Comparison of ENCODE assay signal across 23 cellular contexts in the genomic region with DNA sequence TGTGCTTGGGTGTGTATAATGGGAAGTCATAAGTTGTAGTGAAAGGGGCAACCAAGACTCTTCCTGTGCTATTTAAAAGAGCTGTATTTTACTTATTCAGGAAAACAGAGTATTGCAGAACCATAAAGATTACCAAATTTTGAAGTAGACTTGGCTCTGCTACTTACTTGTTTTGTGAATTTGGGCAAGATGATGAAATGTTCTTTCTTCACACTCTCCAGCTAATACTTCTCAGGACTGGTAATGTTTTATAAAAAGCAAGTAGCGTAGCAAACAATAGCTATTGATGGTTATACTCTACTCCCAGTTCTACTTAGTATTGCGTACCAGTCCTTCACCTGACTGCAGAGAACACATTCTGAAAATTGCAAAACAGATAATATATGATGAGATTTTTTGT.
DNase-seq lines count a peak whose midpoint lies in the region; ATAC-seq and TF ChIP-seq lines count a peak whose summit lies in the region.
"Had no signal": no experiment of that assay in that cellular context is flagged by ENCODE, and none has a peak within 500 bp of the region (broad histone marks: within the 10 kb centered on the region; RNA-seq: fewer than 3 reads in every experiment).

No MANE protein-coding gene starts in this region.

- no peak overlapping the region for H3K4me3 Mint-ChIP-seq in stimulated activated effector memory CD8-positive, alpha-beta T cell treated with anti-CD3 and anti-CD28 coated beads, Interleukin-12 subunit alpha, Interleukin-12 subunit beta, amount 100 ng/mL, for 72 hours
- H3K4me3 Mint-ChIP-seq in stimulated activated naive B cell treated with anti-CD40 and anti-IgM and Interleukin-4, amounts not matched to agents 10 μg/mL and 1 μg/mL and 100 μg/mL, for 72 hours = no peak overlapping the region
- H3K4me3 Mint-ChIP-seq: H9, HFFc6 had no signal

- H3K9ac ChIP-seq in Karpas-422 (ENCODE audit: low read length) = no peak overlapping the region

- intact Hi-C loops in Right ventricle myocardium inferior (cut with DNase I) = no loop called here

- H3K4me1 Mint-ChIP-seq in stimulated activated effector memory CD8-positive, alpha-beta T cell treated with anti-CD3 and anti-CD28 coated beads, Interleukin-12 subunit alpha, Interleukin-12 subunit beta, amount 100 ng/mL, for 72 hours = peaks cover 49% of the 10 kb centered on the region
- H3K4me1 Mint-ChIP-seq in stimulated activated naive B cell treated with anti-CD40 and anti-IgM and Interleukin-4, amounts not matched to agents 10 μg/mL and 1 μg/mL and 100 μg/mL, for 72 hours = peaks cover 14 to 21% of the 10 kb centered on the region in 2 donors
- H3K4me1 Mint-ChIP-seq: H9 had no signal

- H3K36me3 ChIP-seq in right atrium auricular region = no peaks in the 10 kb centered on the region
- H3K36me3 ChIP-seq in Karpas-422 (ENCODE audit: insufficient read depth, low read length) = no peaks in the 10 kb centered on the region
- H3K36me3 ChIP-seq: BE2C, MG63, SJCRH30 had no signal

- H3K4me3 ChIP-seq in right atrium auricular region (no peak overlapping the region), Karpas-422 (ENCODE audit: low read length) (no peak overlapping the region), fibroblast of the aortic adventitia (ENCODE audit: low read depth, low read length) (no peak overlapping the region)
- H3K4me3 ChIP-seq: MG63, PC-9, SJCRH30 had no signal

- no peaks in the 10 kb centered on the region for H3K9me3 ChIP-seq in right atrium auricular region
- no peaks in the 10 kb centered on the region for H3K9me3 ChIP-seq in Karpas-422 (ENCODE audit: low read length)
- H3K9me3 ChIP-seq: BE2C, MG63, SJCRH30 had no signal

- H3K36me3 Mint-ChIP-seq in stimulated activated effector memory CD8-positive, alpha-beta T cell treated with anti-CD3 and anti-CD28 coated beads, Interleukin-12 subunit alpha, Interleukin-12 subunit beta, amount 100 ng/mL, for 72 hours = peaks cover 11% of the 10 kb centered on the region
- H3K36me3 Mint-ChIP-seq in stimulated activated naive B cell treated with anti-CD40 and anti-IgM and Interleukin-4, amounts not matched to agents 10 μg/mL and 1 μg/mL and 100 μg/mL, for 72 hours = peaks cover 29 to 31% of the 10 kb centered on the region in 2 donors

- no peaks in the 10 kb centered on the region for H3K9me3 Mint-ChIP-seq in stimulated activated effector memory CD8-positive, alpha-beta T cell treated with anti-CD3 and anti-CD28 coated beads, Interleukin-12 subunit alpha, Interleukin-12 subunit beta, amount 100 ng/mL, for 72 hours
- H3K9me3 Mint-ChIP-seq in stimulated activated naive B cell treated with anti-CD40 and anti-IgM and Interleukin-4, amounts not matched to agents 10 μg/mL and 1 μg/mL and 100 μg/mL, for 72 hours = no peaks in the 10 kb centered on the region
- H3K9me3 Mint-ChIP-seq: H9, HFFc6 had no signal

- no peak overlapping the region for H3K4me2 ChIP-seq in Karpas-422 (ENCODE audit: low read depth, low read length, poor library complexity, severe bottlenecking)
- H3K4me2 ChIP-seq: PC-9 had no signal

- no peaks in the 10 kb centered on the region for H3K79me2 ChIP-seq in Karpas-422 (ENCODE audit: low read length)

- ATAC-seq in Right ventricle myocardium inferior (peak; percentile 57), HG03045 (IDR thresholded peaks at IDR 0.05; ENCODE audit: unreplicated experiment) (no peak)
- ATAC-seq in stimulated activated effector memory CD8-positive, alpha-beta T cell treated with anti-CD3 and anti-CD28 coated beads, Interleukin-12 subunit alpha, Interleukin-12 subunit beta, amount 100 ng/mL, for 72 hours = no peak
- no peak for ATAC-seq in stimulated activated naive B cell treated with anti-CD40 and anti-IgM and Interleukin-4, amounts not matched to agents 10 μg/mL and 1 μg/mL and 100 μg/mL, for 72 hours (replicated peaks)

- no peaks in the 10 kb centered on the region for H3K9me2 ChIP-seq in Karpas-422 (replicated peaks; ENCODE audit: insufficient read depth, low read length)

- H3K27ac Mint-ChIP-seq in stimulated activated effector memory CD8-positive, alpha-beta T cell treated with anti-CD3 and anti-CD28 coated beads, Interleukin-12 subunit alpha, Interleukin-12 subunit beta, amount 100 ng/mL, for 72 hours = peak overlapping the region; percentile 64
- H3K27ac Mint-ChIP-seq in stimulated activated naive B cell treated with anti-CD40 and anti-IgM and Interleukin-4, amounts not matched to agents 10 μg/mL and 1 μg/mL and 100 μg/mL, for 72 hours = no peak overlapping the region
- H3K27ac Mint-ChIP-seq: H9, HFFc6 had no signal

- DNase-seq in Right ventricle myocardium inferior (ENCODE audit: missing footprints) = no peak
- DNase-seq in right atrium auricular region (ENCODE audit: low spot score) = no peak
- DNase-seq in Karpas-422 = peak; percentile 32
- DNase-seq in fibroblast of the aortic adventitia (ENCODE audit: low read depth) = peak; percentile 11
- no peak for DNase-seq in stimulated activated effector memory CD8-positive, alpha-beta T cell treated with anti-CD3 and anti-CD28 coated beads, Interleukin-12 subunit alpha, Interleukin-12 subunit beta, amount 100 ng/mL, for 72 hours (ENCODE audit: low spot score in 2 of 2)
- DNase-seq in NCI-H2196 treated with DMSO at 0.1 percent for 48 hours (lab: John Stamatoyannopoulos, UW; ENCODE audit: unreplicated experiment) = no peak
- no peak for DNase-seq in stimulated activated naive B cell treated with anti-CD40 and anti-IgM and Interleukin-4, amounts not matched to agents 10 μg/mL and 1 μg/mL and 100 μg/mL, for 72 hours
- DNase-seq: BE2C, COR-L47, DMS79, H9, HFFc6, MG63, NCI-H1092, NCI-H1436, NCI-H187 treated with DMSO at 0.1 percent for 48 hours, NCI-H2107, NCI-H510A, NCI-H748 treated with DMSO at 0.1 percent for 48 hours, PC-9, RPMI8226, SJCRH30 had no signal

- no peaks in the 10 kb centered on the region for H3K27me3 ChIP-seq in right atrium auricular region
- H3K27me3 ChIP-seq in Karpas-422 (ENCODE audit: low read length) = no peaks in the 10 kb centered on the region
- H3K27me3 ChIP-seq: BE2C, MG63, SJCRH30 had no signal

- TF ChIP-seq CTCF in right atrium auricular region (IDR thresholded peaks at IDR 0.05) (no peak), fibroblast of the aortic adventitia (IDR thresholded peaks at IDR 0.05; ENCODE audit: insufficient read depth, low read length) (no peak)

- H3K27ac ChIP-seq in right atrium auricular region = no peak overlapping the region
- H3K27ac ChIP-seq in Karpas-422 (ENCODE audit: low read length) = no peak overlapping the region
- H3K27ac ChIP-seq: PC-9, SJCRH30 had no signal

- H4K20me1 ChIP-seq in Karpas-422 (ENCODE audit: insufficient read depth, low read depth, low read length) = no peaks in the 10 kb centered on the region

- no peaks in the 10 kb centered on the region for H3K27me3 Mint-ChIP-seq in stimulated activated naive B cell treated with anti-CD40 and anti-IgM and Interleukin-4, amounts not matched to agents 10 μg/mL and 1 μg/mL and 100 μg/mL, for 72 hours

- no peak overlapping the region for H2AFZ ChIP-seq in Karpas-422 (ENCODE audit: low read length)
- H2AFZ ChIP-seq: PC-9 had no signal

- H3K4me1 ChIP-seq in right atrium auricular region = no peaks in the 10 kb centered on the region
- no peaks in the 10 kb centered on the region for H3K4me1 ChIP-seq in Karpas-422 (ENCODE audit: low read length)
- H3K4me1 ChIP-seq: BE2C had no signal

Comparison
In these comparisons a context has a peak if more than half of its experiments do, and no peak if none do; other contexts are left out.
1. DNase-seq: peak in Karpas-422 (single experiment) and fibroblast of the aortic adventitia (single experiment); none in Right ventricle myocardium inferior (single experiment), right atrium auricular region (single experiment), stimulated activated effector memory CD8-positive, alpha-beta T cell treated with anti-CD3 and anti-CD28 coated beads, Interleukin-12 subunit alpha, Interleukin-12 subunit beta, amount 100 ng/mL, for 72 hours (0 of 2), NCI-H2196 treated with DMSO at 0.1 percent for 48 hours (single experiment) and stimulated activated naive B cell treated with anti-CD40 and anti-IgM and Interleukin-4, amounts not matched to agents 10 μg/mL and 1 μg/mL and 100 μg/mL, for 72 hours (single experiment).